In genomic region chrX:153928846-153929245, GRCh38 we compare ENCODE assay signal across 8 cellular contexts. TPM values are rescaled to one million over a fixed set of nuclear protein-coding genes. Genes with fewer than 3 reads are reported as not detected.
DNase-seq lines count a peak whose midpoint lies in the region; ATAC-seq and TF ChIP-seq lines count a peak whose summit lies in the region.

No MANE protein-coding gene starts in this region.

- no peaks in the 10 kb centered on the region for H3K27me3 ChIP-seq in suprapubic skin

- peaks cover 21% of the 10 kb centered on the region for H3K4me1 Mint-ChIP-seq in activated T-cell treated with anti-CD3 and anti-CD28 coated beads, Interleukin-2, amount 50 U/mL, for 4 hours (ENCODE audit: low read depth)

- WGBS in suprapubic skin, result 73% methylated on average over 9 of the region's 9 CpGs

- H3K4me1 ChIP-seq in suprapubic skin, result peaks cover 43% of the 10 kb centered on the region

- H3K27ac ChIP-seq in SK-N-MC (no peak overlapping the region), suprapubic skin (no peak overlapping the region)

- no peak for TF ChIP-seq POLR2A in suprapubic skin (IDR thresholded peaks at IDR 0.05)

- H3K9ac ChIP-seq in SK-N-MC (ENCODE audit: insufficient read length), result no peak overlapping the region

- peak overlapping the region; percentile 70 for H3K4me3 Mint-ChIP-seq in activated T-cell treated with anti-CD3 and anti-CD28 coated beads, Interleukin-2, amount 50 U/mL, for 4 hours

- ATAC-seq in activated T-cell treated with anti-CD3 and anti-CD28 coated beads, Interleukin-2, amount 50 U/mL, for 4 hours, result no peak
- ATAC-seq in HG03108 (IDR thresholded peaks at IDR 0.05; ENCODE audit: unreplicated experiment), result no peak

- no peak for DNase-seq in activated T-cell treated with anti-CD3 and anti-CD28 coated beads, Interleukin-2, amount 50 U/mL, for 4 hours
- DNase-seq in activated T-cell treated with anti-CD3 and anti-CD28 coated beads, Interleukin-2, amount 50 U/mL, for 48 hours, result no peak
- DNase-seq in SK-N-MC (ENCODE audit: low read depth, low spot score) (no peak), fibroblast of gingiva (ENCODE audit: low read depth) (peak; percentile 8), suprapubic skin (ENCODE audit: low spot score in 2 of 2) (no peak), epidermal melanocyte (ENCODE audit: insufficient read length, low spot score) (no peak), amygdala (lab: John Stamatoyannopoulos, UW) (no peak)

- H3K36me3 ChIP-seq in SK-N-MC (ENCODE audit: insufficient read depth, low read length) (peaks cover 5% of the 10 kb centered on the region; the same call in 1 of the 2 replicates), suprapubic skin (peaks cover 18% of the 10 kb centered on the region)

- no peaks in the 10 kb centered on the region for H3K27me3 Mint-ChIP-seq in activated T-cell treated with anti-CD3 and anti-CD28 coated beads, Interleukin-2, amount 50 U/mL, for 4 hours (ENCODE audit: low read depth)

- TF ChIP-seq EP300 in suprapubic skin (IDR thresholded peaks at IDR 0.05), result no peak

- TF ChIP-seq CTCF in suprapubic skin (IDR thresholded peaks at IDR 0.05), result no peak

- H3K36me3 Mint-ChIP-seq in activated T-cell treated with anti-CD3 and anti-CD28 coated beads, Interleukin-2, amount 50 U/mL, for 4 hours (ENCODE audit: insufficient read depth), result peaks cover 3% of the 10 kb centered on the region

- no peaks in the 10 kb centered on the region for H3K9me3 Mint-ChIP-seq in activated T-cell treated with anti-CD3 and anti-CD28 coated beads, Interleukin-2, amount 50 U/mL, for 4 hours

- H3K9me3 ChIP-seq in SK-N-MC (ENCODE audit: low read depth, low read length) (no peaks in the 10 kb centered on the region), suprapubic skin (no peaks in the 10 kb centered on the region)

- H3K4me3 ChIP-seq in SK-N-MC (peak overlapping the region; percentile 69), suprapubic skin (peak overlapping the region; percentile 59)

RNA-seq across cellular contexts. Expression of gene ARHGAP4, which starts 2.8 kb away (rescaled TPM):
- 100 to 1,000 TPM in 2 of 3 donors, 10 to 100 TPM in 1; 96.7 to 128 (median 108) TPM for total RNA-seq in activated T-cell treated with anti-CD3 and anti-CD28 coated beads, Interleukin-2, amount 50 U/mL, for 4 hours
- 10 to 100 TPM in 2 of 4 donors, 1 to 10 TPM in 2; 4.8 to 17.6 (median 9.6) TPM for total RNA-seq in suprapubic skin

RNA-seq across cellular contexts. Expression of gene NAA10, which starts 6.0 kb away (rescaled TPM):
- total RNA-seq in activated T-cell treated with anti-CD3 and anti-CD28 coated beads, Interleukin-2, amount 50 U/mL, for 4 hours, result 100 to 1,000 TPM; 190 to 224 (median 221) TPM
- total RNA-seq in suprapubic skin, result 10 to 100 TPM; 58.5 to 97.2 (median 73.0) TPM

RNA-seq across cellular contexts. Expression of gene RENBP, which starts 15.6 kb away (rescaled TPM):
- 10 to 100 TPM in 1 of 3 donors, 1 to 10 TPM in 2; 6.9 to 10.4 (median 8.6) TPM for total RNA-seq in activated T-cell treated with anti-CD3 and anti-CD28 coated beads, Interleukin-2, amount 50 U/mL, for 4 hours
- total RNA-seq in suprapubic skin, result 1 to 10 TPM; 1.7 to 9.9 (median 4.6) TPM

RNA-seq across cellular contexts. Expression of gene AVPR2, which starts 24.4 kb away (rescaled TPM):
- total RNA-seq in activated T-cell treated with anti-CD3 and anti-CD28 coated beads, Interleukin-2, amount 50 U/mL, for 4 hours, result not detected
- total RNA-seq in suprapubic skin, result 1 to 10 TPM in 3 of 4 donors, under 1 TPM in 1; 0.78 to 2.4 (median 1.5) TPM

RNA-seq across cellular contexts. Expression of gene HCFC1, which starts 42.8 kb away (rescaled TPM):
- 100 to 1,000 TPM; 140 to 162 (median 150) TPM for total RNA-seq in activated T-cell treated with anti-CD3 and anti-CD28 coated beads, Interleukin-2, amount 50 U/mL, for 4 hours
- total RNA-seq in suprapubic skin, result 10 to 100 TPM; 51.9 to 72.2 (median 55.3) TPM

Comparison
In these comparisons a context has a peak if more than half of its experiments do, and no peak if none do; other contexts are left out.
1. RNA of gene ARHGAP4, which starts 2.8 kb away (total RNA-seq): 96.7 to 128 TPM in activated T-cell treated with anti-CD3 and anti-CD28 coated beads, Interleukin-2, amount 50 U/mL, for 4 hours; 4.8 to 17.6 TPM in suprapubic skin; every median in the first group is over 4 times any median in the second.